Comparison of ENCODE assay signal across 1 cellular context in the genomic region with DNA sequence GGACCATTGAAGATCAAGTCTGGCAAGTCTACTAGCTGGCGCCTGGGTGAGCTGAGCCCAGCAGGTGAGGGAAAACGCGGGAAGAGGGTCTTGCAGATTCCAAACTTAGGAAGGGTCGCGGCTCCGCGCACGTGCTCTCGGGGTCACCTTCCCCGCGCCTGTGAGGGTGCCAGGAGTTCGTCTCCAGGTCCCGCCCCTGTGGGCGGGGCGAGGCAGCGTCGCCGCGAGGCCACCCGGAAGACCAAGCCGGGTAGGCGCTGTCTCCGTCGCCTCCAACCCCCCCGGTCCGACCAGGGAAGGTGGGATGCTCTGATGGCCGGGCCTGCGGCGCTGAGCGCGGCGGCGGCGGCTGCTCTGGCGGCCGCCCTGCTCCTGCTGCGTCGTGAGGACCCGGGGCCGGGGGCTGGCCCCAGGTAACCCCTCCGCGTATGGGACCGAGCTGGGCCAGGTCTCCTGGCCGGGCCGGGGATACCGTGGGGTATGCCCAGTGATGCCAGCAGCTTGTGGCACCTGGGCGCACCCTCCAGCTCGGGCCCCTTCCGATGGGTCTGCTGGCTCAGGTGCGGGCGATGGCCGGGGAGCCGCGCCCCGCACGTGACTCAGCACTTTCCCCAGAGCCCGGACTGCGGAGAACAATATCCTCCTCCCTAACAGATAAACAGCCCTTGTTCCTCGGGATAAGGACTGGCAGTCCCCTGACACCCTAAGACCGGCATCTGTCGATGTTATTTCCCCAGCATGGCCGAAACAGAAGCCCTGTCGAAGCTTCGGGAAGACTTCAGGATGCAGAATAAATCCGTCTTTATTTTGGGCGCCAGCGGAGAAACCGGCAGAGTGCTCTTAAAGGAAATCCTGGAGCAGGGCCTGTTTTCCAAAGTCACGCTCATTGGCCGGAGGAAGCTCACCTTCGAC.
TF ChIP-seq lines count a peak whose summit lies in the region.

HTATIP2 (plus strand) TSS at position 215 of the 912 bp plus-strand sequence; CDS start at position 739, 524 bp downstream.

TF ChIP-seq in WTC11, 78 proteins besides CTCF, POLR2A, EP300 and RAD21 (continued from another document):
- no peak for TF ChIP-seq ZNF532 (CRISPR knock-in tag; IDR thresholded peaks at IDR 0.05; ENCODE audit: borderline replicate concordance)
- TF ChIP-seq JAZF1 (CRISPR knock-in tag; IDR thresholded peaks at IDR 0.05), result no peak
- no peak for TF ChIP-seq MLX (CRISPR knock-in tag; IDR thresholded peaks at IDR 0.05)
- no peak for TF ChIP-seq ATF1 (CRISPR knock-in tag; IDR thresholded peaks at IDR 0.05)
